ENCODE assay signal across 10 cellular contexts in the genomic region with DNA sequence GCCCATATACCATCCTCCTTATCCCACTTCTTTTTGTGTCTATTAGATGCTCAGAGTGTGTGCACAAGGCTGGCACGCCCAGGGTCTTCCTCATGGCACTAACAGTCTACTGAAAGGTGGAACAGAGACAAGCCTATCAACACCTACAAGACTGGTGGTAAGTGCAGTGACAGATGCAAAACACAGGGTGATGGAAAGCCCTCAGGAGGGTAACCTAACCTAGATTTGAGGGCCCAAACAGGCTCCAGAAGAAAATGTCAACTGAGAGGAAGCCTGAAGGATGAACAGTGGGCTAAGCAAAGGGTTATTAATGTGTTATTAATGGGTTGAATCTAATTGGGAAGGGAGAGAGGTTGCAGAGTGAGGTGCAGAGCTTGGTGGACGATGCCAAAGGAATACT. TPM values are rescaled to one million over a fixed set of nuclear protein-coding genes. Genes with fewer than 3 reads are reported as not detected.
DNase-seq lines count a peak whose midpoint lies in the region; ATAC-seq and TF ChIP-seq lines count a peak whose summit lies in the region.
"Had no signal": no experiment of that assay in that cellular context is flagged by ENCODE, and none has a peak within 500 bp of the region (broad histone marks: within the 10 kb centered on the region; RNA-seq: fewer than 3 reads in every experiment).

No MANE protein-coding gene starts in this region.

- ATAC-seq in Right ventricle myocardium inferior: no peak
- no peak for ATAC-seq in GM19467 (IDR thresholded peaks at IDR 0.05; ENCODE audit: unreplicated experiment)

- H3K9me3 Mint-ChIP-seq in brain: no peaks in the 10 kb centered on the region
- H3K9me3 Mint-ChIP-seq in mesothelial cell of epicardium: no peaks in the 10 kb centered on the region

- peaks cover 40% of the 10 kb centered on the region for H3K27me3 Mint-ChIP-seq in brain
- H3K27me3 Mint-ChIP-seq in mesothelial cell of epicardium (ENCODE audit: low read depth): peaks cover 7% of the 10 kb centered on the region

- TF ChIP-seq CTCF in right atrium auricular region (IDR thresholded peaks at IDR 0.05) (no peak), brain (conservative IDR thresholded peaks at IDR 0.05) (no peak), mesothelial cell of epicardium (IDR thresholded peaks at IDR 0.05; ENCODE audit: unreplicated experiment) (no peak), vagina (IDR thresholded peaks at IDR 0.05) (no peak)

- H3K36me3 ChIP-seq in right atrium auricular region (no peaks in the 10 kb centered on the region), vagina (no peaks in the 10 kb centered on the region)

- no peaks in the 10 kb centered on the region for H3K36me3 Mint-ChIP-seq in brain
- no peaks in the 10 kb centered on the region for H3K36me3 Mint-ChIP-seq in mesothelial cell of epicardium

- H3K4me3 ChIP-seq in right atrium auricular region (peak overlapping the region; percentile 83 to 91), vagina (peak overlapping the region; percentile 93 to 94)

- H3K27me3 ChIP-seq in right atrium auricular region (no peaks in the 10 kb centered on the region), vagina (no peaks in the 10 kb centered on the region)

- intact Hi-C loops in Right ventricle myocardium inferior (cut with DNase I) (loop anchor here (5.0 kb wide), 2 partner anchors 107 to 152 kb away; partner anchors contain the start of gene STAMBPL1), vagina (cut with DNase I) (loop anchor here (5.0 kb wide), 1 partner anchor 52 kb away; no protein-coding TSS in a partner anchor)

- H3K27ac ChIP-seq in right atrium auricular region: peak overlapping the region; percentile 91 to 94
- peak overlapping the region; percentile 100 for H3K27ac ChIP-seq in vagina

- H3K4me1 Mint-ChIP-seq in brain: peaks cover 42% of the 10 kb centered on the region
- peaks cover 28% of the 10 kb centered on the region for H3K4me1 Mint-ChIP-seq in mesothelial cell of epicardium

- no peak for TF ChIP-seq POLR2A in vagina (IDR thresholded peaks at IDR 0.05)

- H3K9me3 ChIP-seq in right atrium auricular region: no peaks in the 10 kb centered on the region
- H3K9me3 ChIP-seq in vagina: no peaks in the 10 kb centered on the region

- H3K27ac Mint-ChIP-seq in brain (peak overlapping the region in 2 of 5 experiments; percentile 11 to 95), mesothelial cell of epicardium (no peak overlapping the region)

- DNase-seq in right atrium auricular region (ENCODE audit: low spot score) (no peak), Right ventricle myocardium inferior (ENCODE audit: missing footprints) (no peak), mesothelial cell of epicardium (ENCODE audit: low spot score in 2 of 2, unreplicated experiment in 2 of 2) (no peak), vagina (ENCODE audit: extremely low spot score in 2 of 2) (no peak), NCI-H774 (lab: John Stamatoyannopoulos, UW) (no peak), DMS79 (lab: John Stamatoyannopoulos, UW) (no peak)
- DNase-seq: DMS 273 treated with DMSO at 0.1 percent for 48 hours, NCI-H446 treated with DMSO at 0.1 percent for 48 hours had no signal

- H3K4me1 ChIP-seq in right atrium auricular region: peaks cover 0 to 16% of the 10 kb centered on the region in 2 donors
- peaks cover 39% of the 10 kb centered on the region for H3K4me1 ChIP-seq in vagina

- peak overlapping the region; percentile 95 to 99 (median 96) for H3K4me3 Mint-ChIP-seq in brain
- H3K4me3 Mint-ChIP-seq in mesothelial cell of epicardium: peak overlapping the region; percentile 85

RNA-seq across cellular contexts. Expression of gene FAS, which starts 1.2 kb away (rescaled TPM):
- total RNA-seq in right atrium auricular region (10 to 100 TPM in 1 of 2 donors, 1 to 10 TPM in 1; 8.0 to 12.2 TPM), Right ventricle myocardium inferior (4.7 TPM), mesothelial cell of epicardium (6.1 to 6.8 TPM (median 6.3 TPM) in 3 replicates), vagina (41.0 TPM)
- polyA plus RNA-seq in brain (ENCODE audit: insufficient read depth, low read depth, low replicate concordance): 1.8 TPM

RNA-seq across cellular contexts. Expression of gene ACTA2, which starts 36.9 kb away (rescaled TPM):
- 1,000 to 10,000 TPM in 1 of 2 donors, 100 to 1,000 TPM in 1; 934 to 1,936 TPM for total RNA-seq in right atrium auricular region
- total RNA-seq in Right ventricle myocardium inferior: 75.2 TPM
- polyA plus RNA-seq in brain (ENCODE audit: insufficient read depth, low read depth, low replicate concordance): 65.7 TPM
- 126 to 133 TPM (median 126 TPM) in 3 replicates for total RNA-seq in mesothelial cell of epicardium
- total RNA-seq in vagina: 1,162 TPM
